16 cellular contexts compared by ENCODE assay signal in the genomic region with DNA sequence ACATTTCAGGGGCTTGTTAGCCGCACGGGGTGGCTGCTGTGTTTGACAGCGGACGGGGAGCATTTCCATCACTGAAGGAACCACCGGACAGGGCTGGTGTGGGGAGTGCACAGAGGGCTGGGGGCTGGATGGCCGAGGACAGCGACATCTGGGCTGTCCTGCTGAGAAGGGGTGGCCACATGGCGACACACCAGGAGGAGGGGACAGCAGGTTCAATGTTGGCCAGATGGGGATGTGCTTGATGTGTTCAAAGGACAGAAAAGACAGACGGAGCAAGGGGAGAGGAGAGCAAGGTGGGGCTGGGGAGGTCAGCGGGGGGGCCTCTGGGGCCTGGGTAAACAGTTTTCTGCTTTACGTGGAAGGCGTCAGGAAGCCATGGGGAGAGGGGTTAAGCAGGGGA. TPM values are rescaled to one million over a fixed set of nuclear protein-coding genes. Genes with fewer than 3 reads are reported as not detected.
DNase-seq lines count a peak whose midpoint lies in the region; FAIRE-seq and TF ChIP-seq lines count a peak whose summit lies in the region.
"Not testable (repeated sequence)": the region's sequence is repeated elsewhere in the genome, so short reads cannot be mapped to it uniquely, and the experiment has no call there.
"Had no signal": no experiment of that assay in that cellular context is flagged by ENCODE, and none has a peak within 500 bp of the region (broad histone marks: within the 10 kb centered on the region; RNA-seq: fewer than 3 reads in every experiment).

No MANE protein-coding gene starts in this region.

- DNase-seq in HTR-8/SVneo (ENCODE audit: insufficient read length, low spot score); mesendoderm: not testable (repeated sequence)
- DNase-seq in NCI-H524 (lab: John Stamatoyannopoulos, UW), result peak; percentile 95 to 96
- peak; percentile 74 for DNase-seq in NCI-H82 (lab: John Stamatoyannopoulos, UW)
- DNase-seq in glutamatergic neuron, result peak; percentile 66
- peak; percentile 6 for DNase-seq in osteoblast (ENCODE audit: insufficient read length, low spot score, missing footprints)
- peak; percentile 25 for DNase-seq in ureter (ENCODE audit: low spot score)

- H3K36me3 ChIP-seq in mesendoderm (ENCODE audit: control insufficient read depth, insufficient read depth, low read length); osteoblast (ENCODE audit: insufficient read depth, low read length): not testable (repeated sequence)

- not testable (repeated sequence) for TF ChIP-seq CTCF in glutamatergic neuron (IDR thresholded peaks at IDR 0.05; ENCODE audit: partially characterized antibody, unreplicated experiment); osteoblast (IDR thresholded peaks at IDR 0.05; ENCODE audit: extremely low read depth, low read depth, low read length)

- H3K79me1 ChIP-seq in mesendoderm (ENCODE audit: low read length), result not testable (repeated sequence)

- H3K27me3 Mint-ChIP-seq in glutamatergic neuron (ENCODE audit: unreplicated experiment), result peaks cover 17% of the 10 kb centered on the region

- not testable (repeated sequence) for H3K18ac ChIP-seq in mesendoderm (ENCODE audit: low read length)

- not testable (repeated sequence) for H3K4me3 ChIP-seq in mesendoderm (ENCODE audit: low read length); osteoblast (ENCODE audit: insufficient read depth, low read length)

- H2BK120ac ChIP-seq in mesendoderm (ENCODE audit: low read depth, low read length), result not testable (repeated sequence)

- not testable (repeated sequence) for H3K4ac ChIP-seq in mesendoderm (ENCODE audit: low read depth, low read length)

- H3K9ac ChIP-seq in mesendoderm (ENCODE audit: low read length), result not testable (repeated sequence)

- not testable (repeated sequence) for H3K27ac ChIP-seq in mesendoderm (ENCODE audit: low read depth, low read length); osteoblast (ENCODE audit: low read depth, low read length)

- H4K8ac ChIP-seq in mesendoderm (ENCODE audit: low read depth, low read length), result not testable (repeated sequence)

- not testable (repeated sequence) for H3K4me2 ChIP-seq in mesendoderm (ENCODE audit: low read length); osteoblast (ENCODE audit: insufficient read depth, low read length)

- not testable (repeated sequence) for H2AFZ ChIP-seq in osteoblast (ENCODE audit: low read length)

- H3K56ac ChIP-seq in mesendoderm (ENCODE audit: low read length), result peak overlapping the region; percentile 67

- H3K27ac Mint-ChIP-seq in glutamatergic neuron (ENCODE audit: unreplicated experiment), result peak overlapping the region; percentile 97

- H3K9me3 ChIP-seq in osteoblast (ENCODE audit: low read depth, low read length), result not testable (repeated sequence)

- not testable (repeated sequence) for H2BK5ac ChIP-seq in mesendoderm (ENCODE audit: low read length)

- not testable (repeated sequence) for H3K4me1 ChIP-seq in mesendoderm (ENCODE audit: control insufficient read depth, low read depth, low read length); osteoblast (ENCODE audit: insufficient read depth, low read length)

- not testable (repeated sequence) for H3K27me3 ChIP-seq in mesendoderm (ENCODE audit: insufficient read depth, low read length, poor library complexity); osteoblast (ENCODE audit: insufficient read depth, low read length)

- H4K20me1 ChIP-seq in osteoblast (ENCODE audit: insufficient read depth, low read length), result not testable (repeated sequence)

- H2BK15ac ChIP-seq in mesendoderm (replicated peaks; ENCODE audit: low read depth), result not testable (repeated sequence)

- not testable (repeated sequence) for H3K36me3 Mint-ChIP-seq in glutamatergic neuron (ENCODE audit: unreplicated experiment)

- not testable (repeated sequence) for H3K23ac ChIP-seq in mesendoderm (ENCODE audit: low read length)

- not testable (repeated sequence) for H3K79me2 ChIP-seq in mesendoderm (ENCODE audit: control insufficient read depth, insufficient read depth, low read length); osteoblast (ENCODE audit: insufficient read depth, low read length)

- H3K4me1 Mint-ChIP-seq in glutamatergic neuron (ENCODE audit: low read depth, unreplicated experiment), result not testable (repeated sequence)

- H4K5ac ChIP-seq in mesendoderm (ENCODE audit: low read length), result not testable (repeated sequence)

- peak overlapping the region; percentile 46 for H3K4me3 Mint-ChIP-seq in glutamatergic neuron (ENCODE audit: unreplicated experiment)

- FAIRE-seq in HTR-8/SVneo (lab: Jason Lieb, UNC), result peak; percentile 40

- peaks cover 15% of the 10 kb centered on the region for H3K9me3 Mint-ChIP-seq in glutamatergic neuron (ENCODE audit: unreplicated experiment)

- not testable (repeated sequence) for H2AK5ac ChIP-seq in mesendoderm (ENCODE audit: low read length)

- WGBS in mesendoderm (ENCODE audit: extremely low coverage, insufficient coverage, low lambda C conversion rate), result no CpG with 5 or more reads among the region's 12 CpGs

RNA-seq across cellular contexts. Expression of a gene that starts 12.8 kb away (rescaled TPM):
- total RNA-seq in glutamatergic neuron (ENCODE audit: unreplicated experiment) (not detected), osteoblast (not detected in 2 replicates), ureter (not detected)
- not detected for polyA plus RNA-seq in mesendoderm (2013, experiment 1 of 2)
- polyA plus RNA-seq in mesendoderm (2013, experiment 2 of 2), result not detected
- total RNA-seq: CD4-positive, alpha-beta T cell; CD8-positive, alpha-beta memory T cell; Daoy; G401; GM23338; H4; H9 had no signal
- polyA plus RNA-seq: A549; CD14-positive monocyte; CD8-positive, alpha-beta memory T cell; GM23338 had no signal
